In genomic region chr10:64156131-64156530, GRCh38 we compare ENCODE assay signal across 19 cellular contexts.
DNase-seq lines count a peak whose midpoint lies in the region; ATAC-seq lines count a peak whose summit lies in the region.
"Had no signal": no experiment of that assay in that cellular context is flagged by ENCODE, and none has a peak within 500 bp of the region (broad histone marks: within the 10 kb centered on the region; RNA-seq: fewer than 3 reads in every experiment).

No MANE protein-coding gene starts in this region.

- peak overlapping the region; percentile 8 for H2BK5ac ChIP-seq in trophoblast cell (ENCODE audit: low read depth, low read length, poor library complexity)

- no peaks in the 10 kb centered on the region for H3K79me2 ChIP-seq in trophoblast cell (ENCODE audit: control insufficient read depth, insufficient read depth, low read length, poor library complexity)

- no peak overlapping the region for H3K27ac ChIP-seq in trophoblast cell (ENCODE audit: low read depth, low read length)
- H3K27ac ChIP-seq: BLaER1, C4-2B had no signal

- no peak overlapping the region for H2AFZ ChIP-seq in trophoblast cell (ENCODE audit: insufficient read depth, low read length, poor library complexity)
- H2AFZ ChIP-seq: GM23338 had no signal

- H3K23ac ChIP-seq in trophoblast cell (ENCODE audit: low read length) = no peak overlapping the region

- no peak overlapping the region for H2AK5ac ChIP-seq in trophoblast cell (ENCODE audit: low read length)

- DNase-seq in G401 (ENCODE audit: low spot score) (peak; percentile 94), NCI-H446 (lab: John Stamatoyannopoulos, UW) (peak; percentile 36 to 80), cerebellar nuclear complex (lab: John Stamatoyannopoulos, UW) (peak; percentile 38 to 64), trophoblast cell (no peak), T1000 (lab: John Stamatoyannopoulos, UW) (no peak), SKM-1 (lab: John Stamatoyannopoulos, UW; ENCODE audit: unreplicated experiment) (no peak)
- no peak for DNase-seq in stimulated activated CD4-positive, alpha-beta T cell treated with anti-CD3 and anti-CD28 coated beads, Interleukin-4, amount 100 ng/mL, for 24 hours
- DNase-seq: CD4-positive, CD25-positive, alpha-beta regulatory T cell; CD8-positive, alpha-beta memory T cell; DMS153; DND-41; GDM1; H9 had no signal

- H4K91ac ChIP-seq in trophoblast cell (ENCODE audit: low read depth, low read length) = no peak overlapping the region

- ATAC-seq in HG03175 (IDR thresholded peaks at IDR 0.05; ENCODE audit: unreplicated experiment) = no peak
- ATAC-seq: GM12878, GM23338, HCT116 had no signal

- in situ Hi-C loops in G401 (cut with HindIII; ENCODE audit: low sequenced_read_pairs) = no loop called here

- H4K12ac ChIP-seq in trophoblast cell (ENCODE audit: low read depth, low read length) = no peak overlapping the region

- H3K9me3 ChIP-seq in trophoblast cell (ENCODE audit: insufficient read depth, low read depth, low read length) = no peaks in the 10 kb centered on the region

- no peaks in the 10 kb centered on the region for H3K27me3 ChIP-seq in trophoblast cell (ENCODE audit: insufficient read depth, low read length)
- H3K27me3 ChIP-seq: BLaER1 had no signal

- WGBS in trophoblast cell (ENCODE audit: extremely low coverage, insufficient coverage, insufficient read length) = no CpG with 5 or more reads among the region's 3 CpGs

- no peak overlapping the region for H3K9ac ChIP-seq in trophoblast cell (ENCODE audit: low read length)
- H3K9ac ChIP-seq: BLaER1 had no signal

- H3K4me1 ChIP-seq in trophoblast cell (ENCODE audit: control insufficient read depth in 1 of 2, insufficient read depth in 2 of 2, low read length in 2 of 2) = peaks cover 3 to 11% of the 10 kb centered on the region in 2 experiments
- H3K4me1 ChIP-seq: BLaER1 had no signal

- H3K4me3 ChIP-seq in trophoblast cell (ENCODE audit: low read depth, low read length) = no peak overlapping the region
- H3K4me3 ChIP-seq: BLaER1, GM12878, GM23338 had no signal

- H2BK120ac ChIP-seq in trophoblast cell (ENCODE audit: insufficient read depth, low read length, poor library complexity) = no peak overlapping the region

- no peak overlapping the region for H3K18ac ChIP-seq in trophoblast cell (ENCODE audit: low read length)

- H2BK12ac ChIP-seq in trophoblast cell (ENCODE audit: low read length) = peak overlapping the region; percentile 37

- no peak overlapping the region for H3K4me2 ChIP-seq in trophoblast cell (ENCODE audit: low read length)
- H3K4me2 ChIP-seq: BLaER1, GM23338 had no signal

- no peak overlapping the region for H4K8ac ChIP-seq in trophoblast cell (ENCODE audit: low read depth, low read length)

- peaks cover 11% of the 10 kb centered on the region for H3K79me1 ChIP-seq in trophoblast cell (ENCODE audit: low read length)

- H3K4ac ChIP-seq in trophoblast cell (ENCODE audit: low read depth, low read length) = no peak overlapping the region

- H3K14ac ChIP-seq in trophoblast cell (ENCODE audit: low read length) = no peak overlapping the region

- H3K36me3 ChIP-seq in trophoblast cell (ENCODE audit: control insufficient read depth in 1 of 2, insufficient read depth in 2 of 2, low read length in 2 of 2) = no peaks in the 10 kb centered on the region
- H3K36me3 ChIP-seq: BLaER1 had no signal

Comparison
In these comparisons a context has a peak if more than half of its experiments do, and no peak if none do; other contexts are left out.
1. DNase-seq: peak in G401 (single experiment), NCI-H446 (2 of 2) and cerebellar nuclear complex (2 of 2); none in trophoblast cell (0 of 2), T1000 (single experiment), SKM-1 (single experiment) and stimulated activated CD4-positive, alpha-beta T cell treated with anti-CD3 and anti-CD28 coated beads, Interleukin-4, amount 100 ng/mL, for 24 hours (single experiment).